1 cellular context compared by ENCODE assay signal in the genomic region with DNA sequence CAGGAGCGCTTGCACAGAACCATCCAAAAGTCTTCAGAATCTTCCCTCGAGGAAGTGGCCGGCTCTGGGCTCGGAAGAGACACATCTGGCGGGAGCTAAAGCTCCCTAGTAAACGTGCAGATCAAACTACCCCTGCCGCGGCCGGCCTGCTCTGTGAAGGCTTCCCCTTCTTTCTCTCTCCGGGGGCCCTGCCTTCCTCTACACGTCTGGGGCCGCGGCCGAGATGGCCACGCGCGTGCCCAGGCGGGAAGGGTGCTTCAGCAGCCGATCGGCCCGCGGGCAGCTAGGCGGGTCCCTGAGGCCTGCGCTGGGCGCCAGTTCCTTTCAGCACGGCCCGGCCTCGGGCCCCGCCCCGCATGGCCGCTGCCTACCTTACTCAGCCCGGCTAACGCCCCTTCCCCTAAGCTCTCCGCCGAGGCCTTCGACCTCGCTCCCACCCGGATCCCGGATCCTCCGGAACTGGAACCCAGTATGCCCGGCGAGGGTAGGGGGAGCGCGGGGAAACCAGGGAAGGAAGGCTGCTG.
TF ChIP-seq lines count a peak whose summit lies in the region.

No MANE protein-coding gene starts in this region.

TF ChIP-seq in HepG2, 621 proteins besides CTCF, POLR2A, EP300 and RAD21 (continued from another document and continues in another):
- TF ChIP-seq CBX1 (IDR thresholded peaks at IDR 0.05; ENCODE audit: low read depth) (no peak), ZNF75D (CRISPR knock-in tag; IDR thresholded peaks at IDR 0.05; ENCODE audit: borderline replicate concordance) (peak; percentile 84; the same call in 1 of the 2 replicates), JUND (CRISPR knock-in tag; IDR thresholded peaks at IDR 0.05) (no peak), ZNF737 (CRISPR knock-in tag; IDR thresholded peaks at IDR 0.05; ENCODE audit: borderline replicate concordance) (peak; percentile 55; the same call in 1 of the 2 replicates), FOXO1 (CRISPR knock-in tag; IDR thresholded peaks at IDR 0.05) (no peak), GTF2F1 (IDR thresholded peaks at IDR 0.05; ENCODE audit: low read length) (no peak), PATZ1 (CRISPR knock-in tag; IDR thresholded peaks at IDR 0.05) (no peak), PHB2 (IDR thresholded peaks at IDR 0.05; ENCODE audit: partially characterized antibody) (no peak), TBL1XR1 (IDR thresholded peaks at IDR 0.05; ENCODE audit: borderline replicate concordance, low read length, partially characterized antibody) (no peak), CSRNP2 (CRISPR knock-in tag; conservative IDR thresholded peaks at IDR 0.05; ENCODE audit: low read depth) (no peak), NFE2 (CRISPR knock-in tag; IDR thresholded peaks at IDR 0.05) (no peak), ZNF468 (CRISPR knock-in tag; IDR thresholded peaks at IDR 0.05) (0 out of 2 replicates have a peak, but pooled peaks have one; percentile 82), ZNF678 (CRISPR knock-in tag; IDR thresholded peaks at IDR 0.05) (no peak), ZNF746 (CRISPR knock-in tag; IDR thresholded peaks at IDR 0.05) (no peak), DRAP1 (CRISPR knock-in tag; IDR thresholded peaks at IDR 0.05) (no peak), NFYB (CRISPR knock-in tag; IDR thresholded peaks at IDR 0.05) (no peak), ZNF263 (CRISPR knock-in tag; IDR thresholded peaks at IDR 0.05) (no peak), GATAD2A (CRISPR knock-in tag; IDR thresholded peaks at IDR 0.05) (no peak), ZNF83 (CRISPR knock-in tag; IDR thresholded peaks at IDR 0.05; ENCODE audit: borderline replicate concordance) (no peak), MYPOP (CRISPR knock-in tag; IDR thresholded peaks at IDR 0.05) (no peak), ZNF782 (CRISPR knock-in tag; IDR thresholded peaks at IDR 0.05; ENCODE audit: borderline replicate concordance) (no peak), ZNF124 (CRISPR knock-in tag; IDR thresholded peaks at IDR 0.05) (no peak), NR2F2 (IDR thresholded peaks at IDR 0.05; ENCODE audit: borderline replicate concordance, low read depth) (no peak), ZNF550 (CRISPR knock-in tag; IDR thresholded peaks at IDR 0.05; ENCODE audit: borderline replicate concordance) (no peak), ZNF607 (CRISPR knock-in tag; IDR thresholded peaks at IDR 0.05; ENCODE audit: borderline replicate concordance) (peak; percentile 46; the same call in 1 of the 2 replicates), ZNF20 (CRISPR knock-in tag; IDR thresholded peaks at IDR 0.05) (no peak), ZNF570 (CRISPR knock-in tag; IDR thresholded peaks at IDR 0.05; ENCODE audit: borderline replicate concordance) (no peak), ZNF724P (CRISPR knock-in tag; IDR thresholded peaks at IDR 0.05; ENCODE audit: borderline replicate concordance) (no peak), ZBTB33 (CRISPR knock-in tag; IDR thresholded peaks at IDR 0.05) (no peak), ZNF431 (CRISPR knock-in tag; IDR thresholded peaks at IDR 0.05; ENCODE audit: borderline replicate concordance, low read depth) (no peak), SRY (CRISPR knock-in tag; IDR thresholded peaks at IDR 0.05) (no peak), CCDC6 (CRISPR knock-in tag; IDR thresholded peaks at IDR 0.05) (no peak), ZNF546 (CRISPR knock-in tag; conservative IDR thresholded peaks at IDR 0.05) (no peak)
- TF ChIP-seq, protein P1, sequence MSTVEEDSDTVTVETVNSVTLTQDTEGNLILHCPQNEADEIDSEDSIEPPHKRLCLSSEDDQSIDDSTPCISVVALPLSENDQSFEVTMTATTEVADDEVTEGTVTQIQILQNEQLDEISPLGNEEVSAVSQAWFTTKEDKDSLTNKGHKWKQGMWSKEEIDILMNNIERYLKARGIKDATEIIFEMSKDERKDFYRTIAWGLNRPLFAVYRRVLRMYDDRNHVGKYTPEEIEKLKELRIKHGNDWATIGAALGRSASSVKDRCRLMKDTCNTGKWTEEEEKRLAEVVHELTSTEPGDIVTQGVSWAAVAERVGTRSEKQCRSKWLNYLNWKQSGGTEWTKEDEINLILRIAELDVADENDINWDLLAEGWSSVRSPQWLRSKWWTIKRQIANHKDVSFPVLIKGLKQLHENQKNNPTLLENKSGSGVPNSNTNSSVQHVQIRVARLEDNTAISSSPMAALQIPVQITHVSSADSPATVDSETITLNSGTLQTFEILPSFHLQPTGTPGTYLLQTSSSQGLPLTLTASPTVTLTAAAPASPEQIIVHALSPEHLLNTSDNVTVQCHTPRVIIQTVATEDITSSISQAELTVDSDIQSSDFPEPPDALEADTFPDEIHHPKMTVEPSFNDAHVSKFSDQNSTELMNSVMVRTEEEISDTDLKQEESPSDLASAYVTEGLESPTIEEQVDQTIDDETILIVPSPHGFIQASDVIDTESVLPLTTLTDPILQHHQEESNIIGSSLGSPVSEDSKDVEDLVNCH (CRISPR knock-in tag; IDR thresholded peaks at IDR 0.05), result no peak
- TF ChIP-seq, protein P2, sequence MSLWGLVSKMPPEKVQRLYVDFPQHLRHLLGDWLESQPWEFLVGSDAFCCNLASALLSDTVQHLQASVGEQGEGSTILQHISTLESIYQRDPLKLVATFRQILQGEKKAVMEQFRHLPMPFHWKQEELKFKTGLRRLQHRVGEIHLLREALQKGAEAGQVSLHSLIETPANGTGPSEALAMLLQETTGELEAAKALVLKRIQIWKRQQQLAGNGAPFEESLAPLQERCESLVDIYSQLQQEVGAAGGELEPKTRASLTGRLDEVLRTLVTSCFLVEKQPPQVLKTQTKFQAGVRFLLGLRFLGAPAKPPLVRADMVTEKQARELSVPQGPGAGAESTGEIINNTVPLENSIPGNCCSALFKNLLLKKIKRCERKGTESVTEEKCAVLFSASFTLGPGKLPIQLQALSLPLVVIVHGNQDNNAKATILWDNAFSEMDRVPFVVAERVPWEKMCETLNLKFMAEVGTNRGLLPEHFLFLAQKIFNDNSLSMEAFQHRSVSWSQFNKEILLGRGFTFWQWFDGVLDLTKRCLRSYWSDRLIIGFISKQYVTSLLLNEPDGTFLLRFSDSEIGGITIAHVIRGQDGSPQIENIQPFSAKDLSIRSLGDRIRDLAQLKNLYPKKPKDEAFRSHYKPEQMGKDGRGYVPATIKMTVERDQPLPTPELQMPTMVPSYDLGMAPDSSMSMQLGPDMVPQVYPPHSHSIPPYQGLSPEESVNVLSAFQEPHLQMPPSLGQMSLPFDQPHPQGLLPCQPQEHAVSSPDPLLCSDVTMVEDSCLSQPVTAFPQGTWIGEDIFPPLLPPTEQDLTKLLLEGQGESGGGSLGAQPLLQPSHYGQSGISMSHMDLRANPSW (CRISPR knock-in tag; IDR thresholded peaks at IDR 0.05; ENCODE audit: borderline replicate concordance), result no peak
- TF ChIP-seq, protein P3, sequence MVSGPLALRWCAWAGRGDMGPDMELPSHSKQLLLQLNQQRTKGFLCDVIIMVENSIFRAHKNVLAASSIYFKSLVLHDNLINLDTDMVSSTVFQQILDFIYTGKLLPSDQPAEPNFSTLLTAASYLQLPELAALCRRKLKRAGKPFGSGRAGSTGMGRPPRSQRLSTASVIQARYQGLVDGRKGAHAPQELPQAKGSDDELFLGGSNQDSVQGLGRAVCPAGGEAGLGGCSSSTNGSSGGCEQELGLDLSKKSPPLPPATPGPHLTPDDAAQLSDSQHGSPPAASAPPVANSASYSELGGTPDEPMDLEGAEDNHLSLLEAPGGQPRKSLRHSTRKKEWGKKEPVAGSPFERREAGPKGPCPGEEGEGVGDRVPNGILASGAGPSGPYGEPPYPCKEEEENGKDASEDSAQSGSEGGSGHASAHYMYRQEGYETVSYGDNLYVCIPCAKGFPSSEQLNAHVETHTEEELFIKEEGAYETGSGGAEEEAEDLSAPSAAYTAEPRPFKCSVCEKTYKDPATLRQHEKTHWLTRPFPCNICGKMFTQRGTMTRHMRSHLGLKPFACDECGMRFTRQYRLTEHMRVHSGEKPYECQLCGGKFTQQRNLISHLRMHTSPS (CRISPR knock-in tag; IDR thresholded peaks at IDR 0.05; ENCODE audit: low read depth), result no peak; the same call in 1 of the 2 replicates
- TF ChIP-seq, protein P4, sequence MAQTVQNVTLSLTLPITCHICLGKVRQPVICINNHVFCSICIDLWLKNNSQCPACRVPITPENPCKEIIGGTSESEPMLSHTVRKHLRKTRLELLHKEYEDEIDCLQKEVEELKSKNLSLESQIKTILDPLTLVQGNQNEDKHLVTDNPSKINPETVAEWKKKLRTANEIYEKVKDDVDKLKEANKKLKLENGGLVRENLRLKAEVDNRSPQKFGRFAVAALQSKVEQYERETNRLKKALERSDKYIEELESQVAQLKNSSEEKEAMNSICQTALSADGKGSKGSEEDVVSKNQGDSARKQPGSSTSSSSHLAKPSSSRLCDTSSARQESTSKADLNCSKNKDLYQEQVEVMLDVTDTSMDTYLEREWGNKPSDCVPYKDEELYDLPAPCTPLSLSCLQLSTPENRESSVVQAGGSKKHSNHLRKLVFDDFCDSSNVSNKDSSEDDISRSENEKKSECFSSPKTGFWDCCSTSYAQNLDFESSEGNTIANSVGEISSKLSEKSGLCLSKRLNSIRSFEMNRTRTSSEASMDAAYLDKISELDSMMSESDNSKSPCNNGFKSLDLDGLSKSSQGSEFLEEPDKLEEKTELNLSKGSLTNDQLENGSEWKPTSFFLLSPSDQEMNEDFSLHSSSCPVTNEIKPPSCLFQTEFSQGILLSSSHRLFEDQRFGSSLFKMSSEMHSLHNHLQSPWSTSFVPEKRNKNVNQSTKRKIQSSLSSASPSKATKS (CRISPR knock-in tag; IDR thresholded peaks at IDR 0.05), result 0 out of 2 replicates have a peak, but pooled peaks have one; percentile 39
- TF ChIP-seq, protein P5, sequence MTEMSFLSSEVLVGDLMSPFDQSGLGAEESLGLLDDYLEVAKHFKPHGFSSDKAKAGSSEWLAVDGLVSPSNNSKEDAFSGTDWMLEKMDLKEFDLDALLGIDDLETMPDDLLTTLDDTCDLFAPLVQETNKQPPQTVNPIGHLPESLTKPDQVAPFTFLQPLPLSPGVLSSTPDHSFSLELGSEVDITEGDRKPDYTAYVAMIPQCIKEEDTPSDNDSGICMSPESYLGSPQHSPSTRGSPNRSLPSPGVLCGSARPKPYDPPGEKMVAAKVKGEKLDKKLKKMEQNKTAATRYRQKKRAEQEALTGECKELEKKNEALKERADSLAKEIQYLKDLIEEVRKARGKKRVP (CRISPR knock-in tag; IDR thresholded peaks at IDR 0.05), result no peak
- TF ChIP-seq, protein P6, sequence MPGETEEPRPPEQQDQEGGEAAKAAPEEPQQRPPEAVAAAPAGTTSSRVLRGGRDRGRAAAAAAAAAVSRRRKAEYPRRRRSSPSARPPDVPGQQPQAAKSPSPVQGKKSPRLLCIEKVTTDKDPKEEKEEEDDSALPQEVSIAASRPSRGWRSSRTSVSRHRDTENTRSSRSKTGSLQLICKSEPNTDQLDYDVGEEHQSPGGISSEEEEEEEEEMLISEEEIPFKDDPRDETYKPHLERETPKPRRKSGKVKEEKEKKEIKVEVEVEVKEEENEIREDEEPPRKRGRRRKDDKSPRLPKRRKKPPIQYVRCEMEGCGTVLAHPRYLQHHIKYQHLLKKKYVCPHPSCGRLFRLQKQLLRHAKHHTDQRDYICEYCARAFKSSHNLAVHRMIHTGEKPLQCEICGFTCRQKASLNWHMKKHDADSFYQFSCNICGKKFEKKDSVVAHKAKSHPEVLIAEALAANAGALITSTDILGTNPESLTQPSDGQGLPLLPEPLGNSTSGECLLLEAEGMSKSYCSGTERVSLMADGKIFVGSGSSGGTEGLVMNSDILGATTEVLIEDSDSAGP (CRISPR knock-in tag; IDR thresholded peaks at IDR 0.05; ENCODE audit: borderline replicate concordance), result no peak
